14 cellular contexts compared by ENCODE assay signal in the genomic region with DNA sequence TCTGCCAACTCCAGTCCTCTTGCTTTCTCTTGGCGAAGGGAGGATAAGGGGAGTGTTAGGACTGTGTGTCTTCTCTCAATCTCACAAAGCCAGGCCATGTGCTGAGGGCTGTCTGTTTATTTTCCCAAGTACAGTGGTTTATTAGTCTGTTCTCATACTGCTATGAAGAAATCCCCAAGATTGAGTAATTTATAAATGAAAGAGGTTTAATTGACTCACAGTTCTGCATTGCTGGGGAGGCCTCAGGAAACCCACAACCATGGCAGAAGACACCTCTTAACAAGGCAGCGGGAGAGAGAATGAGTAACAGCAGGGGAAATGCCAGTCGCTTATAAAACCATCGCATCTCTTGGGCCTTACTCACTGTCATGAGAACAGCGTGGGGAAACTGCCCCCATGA. TPM values are rescaled to one million over a fixed set of nuclear protein-coding genes. Genes with fewer than 3 reads are reported as not detected.
DNase-seq lines count a peak whose midpoint lies in the region; ATAC-seq and TF ChIP-seq lines count a peak whose summit lies in the region.
"Had no signal": no experiment of that assay in that cellular context is flagged by ENCODE, and none has a peak within 500 bp of the region (broad histone marks: within the 10 kb centered on the region; RNA-seq: fewer than 3 reads in every experiment).

No MANE protein-coding gene starts in this region.

- H3K36me3 Mint-ChIP-seq in activated T-cell treated with anti-CD3 and anti-CD28 coated beads, Interleukin-2, amount 50 U/mL, for 72 hours (ENCODE audit: insufficient read depth in 2 of 2), result peaks cover 15 to 29% of the 10 kb centered on the region in 2 donors

- TF ChIP-seq CTCF in AG09319 (IDR thresholded peaks at IDR 0.05; ENCODE audit: low read depth, low read length) (no peak), WERI-Rb-1 (IDR thresholded peaks at IDR 0.05; ENCODE audit: low read depth, low read length) (no peak)

- DNase-seq in AG09319 (ENCODE audit: extremely low read depth, low read depth) (peak; percentile 88), GM03348 (ENCODE audit: low spot score) (peak; percentile 44), iPS DF 6.9 (ENCODE audit: low read depth, low spot score) (no peak), WERI-Rb-1 (no peak), HPDE6-E6E7 (ENCODE audit: extremely low spot score) (no peak)
- DNase-seq in activated T-cell treated with anti-CD3 and anti-CD28 coated beads, Interleukin-2, amount 50 U/mL, for 72 hours, result peak; percentile 24 to 55
- no peak for DNase-seq in activated effector memory CD4-positive, alpha-beta T cell treated with Interleukin-2 at 50 U/mL for 16 hours
- DNase-seq: Karpas-422, lower lobe of right lung, NCI-H2171 treated with DMSO at 0.1 percent for 48 hours, PC-3 had no signal

- H3K4me3 Mint-ChIP-seq in activated T-cell treated with anti-CD3 and anti-CD28 coated beads, Interleukin-2, amount 50 U/mL, for 72 hours, result no peak overlapping the region
- H3K4me3 Mint-ChIP-seq: T-helper 2 cell treated with Interferon-gamma antibody and Interleukin-4, amounts not matched to agents 5 μg/mL and 100 μg/mL, for 36 hours had no signal

- no peaks in the 10 kb centered on the region for H3K4me1 ChIP-seq in iPS DF 6.9 (ENCODE audit: control insufficient read depth, insufficient read depth, low read length)
- H3K4me1 ChIP-seq: lower lobe of right lung had no signal

- peak; percentile 91 to 98 for ATAC-seq in activated T-cell treated with anti-CD3 and anti-CD28 coated beads, Interleukin-2, amount 50 U/mL, for 72 hours (replicated peaks in 1 of 2)
- no peak for ATAC-seq in GM18873 (IDR thresholded peaks at IDR 0.05; ENCODE audit: low FRiP score, unreplicated experiment)
- ATAC-seq: lower lobe of right lung, PC-3 had no signal

- H3K27me3 ChIP-seq in iPS DF 6.9 (ENCODE audit: control insufficient read depth, insufficient read depth, low read length) (no peaks in the 10 kb centered on the region), WERI-Rb-1 (ENCODE audit: insufficient read depth, low read depth, severe bottlenecking) (no peaks in the 10 kb centered on the region)

- no CpG with 5 or more reads among the region's 5 CpGs for WGBS in iPS DF 6.9 (ENCODE audit: insufficient coverage, insufficient read length)

- H3K9me3 ChIP-seq in iPS DF 6.9 (ENCODE audit: control insufficient read depth, insufficient read depth, low read length) (peaks cover 1% of the 10 kb centered on the region), WERI-Rb-1 (ENCODE audit: severe bottlenecking) (peaks cover 14% of the 10 kb centered on the region)

- peaks cover 35% of the 10 kb centered on the region for H3K27me3 Mint-ChIP-seq in activated T-cell treated with anti-CD3 and anti-CD28 coated beads, Interleukin-2, amount 50 U/mL, for 72 hours (ENCODE audit: low read depth)

- 0 out of 2 replicates have a peak overlapping the region, but pooled peaks have one; percentile 9 for H3K4me3 ChIP-seq in iPS DF 6.9 (ENCODE audit: low read length)
- H3K4me3 ChIP-seq in WERI-Rb-1 (ENCODE audit: low read depth, low read length), result no peak overlapping the region
- H3K4me3 ChIP-seq: lower lobe of right lung had no signal

- no peak overlapping the region for H3K27ac ChIP-seq in iPS DF 6.9 (ENCODE audit: low read length)
- H3K27ac ChIP-seq in WERI-Rb-1, result no peak overlapping the region
- H3K27ac ChIP-seq: lower lobe of right lung, neutrophil had no signal

- H3K36me3 ChIP-seq in iPS DF 6.9 (ENCODE audit: control insufficient read depth, insufficient read depth, low read length), result no peaks in the 10 kb centered on the region
- H3K36me3 ChIP-seq in WERI-Rb-1, result no peaks in the 10 kb centered on the region
- H3K36me3 ChIP-seq: lower lobe of right lung, neutrophil had no signal

- H3K27ac Mint-ChIP-seq in activated T-cell treated with anti-CD3 and anti-CD28 coated beads, Interleukin-2, amount 50 U/mL, for 72 hours, result no peak overlapping the region
- H3K27ac Mint-ChIP-seq: T-helper 2 cell treated with Interferon-gamma antibody and Interleukin-4, amounts not matched to agents 5 μg/mL and 100 μg/mL, for 36 hours had no signal

- H3K4me1 Mint-ChIP-seq in activated T-cell treated with anti-CD3 and anti-CD28 coated beads, Interleukin-2, amount 50 U/mL, for 72 hours (ENCODE audit: low read depth), result peaks cover 19% of the 10 kb centered on the region

- peaks cover 14 to 15% of the 10 kb centered on the region in 2 donors for H3K9me3 Mint-ChIP-seq in activated T-cell treated with anti-CD3 and anti-CD28 coated beads, Interleukin-2, amount 50 U/mL, for 72 hours

RNA-seq across cellular contexts. Expression of a gene that starts 36.2 kb away (rescaled TPM):
- 100 to 1,000 TPM; 145 to 155 TPM for total RNA-seq in activated T-cell treated with anti-CD3 and anti-CD28 coated beads, Interleukin-2, amount 50 U/mL, for 72 hours

RNA-seq across cellular contexts. Expression of a gene that starts 43.5 kb away (rescaled TPM):
- 10 to 100 TPM; 41.6 to 47.0 TPM for total RNA-seq in activated T-cell treated with anti-CD3 and anti-CD28 coated beads, Interleukin-2, amount 50 U/mL, for 72 hours

Comparison
In these comparisons a context has a peak if more than half of its experiments do, and no peak if none do; other contexts are left out.
1. DNase-seq: peak in AG09319 (single experiment), GM03348 (single experiment) and activated T-cell treated with anti-CD3 and anti-CD28 coated beads, Interleukin-2, amount 50 U/mL, for 72 hours (2 of 2); none in iPS DF 6.9 (single experiment), WERI-Rb-1 (single experiment), HPDE6-E6E7 (single experiment) and activated effector memory CD4-positive, alpha-beta T cell treated with Interleukin-2 at 50 U/mL for 16 hours (single experiment).